Comparison of ENCODE assay signal across 13 cellular contexts in genomic region chr2:109497911-109498870, GRCh38.
DNase-seq lines count a peak whose midpoint lies in the region; ATAC-seq, FAIRE-seq and TF ChIP-seq lines count a peak whose summit lies in the region.
"Had no signal": no experiment of that assay in that cellular context is flagged by ENCODE, and none has a peak within 500 bp of the region (broad histone marks: within the 10 kb centered on the region; RNA-seq: fewer than 3 reads in every experiment).

No MANE protein-coding gene starts in this region.

- H3K27me3 ChIP-seq in PC-3 (ENCODE audit: low read length) (no peaks in the 10 kb centered on the region), HepG2 (ENCODE audit: control insufficient read depth in 1 of 2, insufficient read depth in 2 of 2, low read length in 2 of 2) (peaks cover 1 to 4% of the 10 kb centered on the region in 2 experiments; a peak in 2 of 5 replicates)

- intact Hi-C loops in left ventricle myocardium superior (cut with micrococcal nuclease), result no loop called here
- intact Hi-C loops in cardiac septum (cut with DNase I), result no loop called here
- intact Hi-C loops in PC-3 (cut with micrococcal nuclease), result loop anchor here (5.0 to 10.0 kb wide), 2 partner anchors 166 to 643 kb away; no protein-coding TSS in a partner anchor
- intact Hi-C loops in HepG2 (cut with micrococcal nuclease; ENCODE audit: unreplicated experiment), result no loop called here

- CTCF ChIA-PET in PC-3 (lab: Charles Lee), result no interaction called here
- CTCF ChIA-PET in HepG2 (lab: Yijun Ruan, JAX; ENCODE audit: low intra/inter-chr PET ratio, low total read pairs), result no interaction called here

- no peak for TF ChIP-seq RAD21 in HepG2 (CRISPR knock-in tag; IDR thresholded peaks at IDR 0.05)

- DNase-seq in left ventricle myocardium superior (peak; percentile 60), cardiac septum (ENCODE audit: low spot score) (no peak), PC-3 (no peak), HepG2 (ENCODE audit: low spot score) (no peak), GM13977 (ENCODE audit: low spot score) (no peak), foreskin melanocyte (no peak)
- DNase-seq: activated CD4-positive, alpha-beta T cell treated with anti-CD3 and anti-CD28 coated beads, Interleukin-2, amount 50 U/mL, for 1 hour; DND-41; endodermal cell; left cardiac atrium had no signal

- POLR2A ChIA-PET in PC-3 (lab: Charles Lee; ENCODE audit: unreplicated experiment) (no interaction called here), HepG2 (lab: Yijun Ruan, JAX) (no interaction called here)

- H3K36me3 ChIP-seq in PC-3 (ENCODE audit: low read depth, low read length) (no peaks in the 10 kb centered on the region), HepG2 (replicated peaks in 1 of 2; ENCODE audit: control insufficient read depth in 1 of 2, insufficient read depth in 2 of 2, low read length in 2 of 2) (no peaks in the 10 kb centered on the region)

- no peak for TF ChIP-seq EP300 in HepG2 (IDR thresholded peaks at IDR 0.05; ENCODE audit: low read depth in 2 of 2, low read length in 2 of 2)
- TF ChIP-seq EP300 in HepG2 (CRISPR knock-in tag; IDR thresholded peaks at IDR 0.05; ENCODE audit: borderline replicate concordance), result no peak

- ATAC-seq in left ventricle myocardium superior (peak; percentile 54), PC-3 (peak; percentile 3; the same call in 1 of the 2 replicates), HepG2 (no peak), GM21825 (IDR thresholded peaks at IDR 0.05; ENCODE audit: unreplicated experiment) (no peak), GM18519 (IDR thresholded peaks at IDR 0.05; ENCODE audit: low FRiP score, unreplicated experiment) (no peak)

- TF ChIP-seq CTCF in PC-3 (conservative IDR thresholded peaks at IDR 0.05; ENCODE audit: low read depth, low read length) (no peak), HepG2 (CRISPR knock-in tag; IDR thresholded peaks at IDR 0.05) (no peak), GM13977 (IDR thresholded peaks at IDR 0.05; ENCODE audit: extremely low read depth, insufficient read depth, missing control alignments) (no peak)

- no peaks in the 10 kb centered on the region for H3K9me3 ChIP-seq in PC-3 (ENCODE audit: low read length)
- no peaks in the 10 kb centered on the region for H3K9me3 ChIP-seq in HepG2 (ENCODE audit: low read length)

- no peaks in the 10 kb centered on the region for H4K20me1 ChIP-seq in PC-3 (ENCODE audit: low read length)
- H4K20me1 ChIP-seq in HepG2 (ENCODE audit: insufficient read depth, low read length), result no peaks in the 10 kb centered on the region

- H3K4me3 ChIP-seq in PC-3 (ENCODE audit: low read length) (no peak overlapping the region), HepG2 (replicated peaks in 1 of 3; ENCODE audit: insufficient read depth in 1 of 3, low read depth in 2 of 3, low read length in 3 of 3) (no peak overlapping the region)

- WGBS in HepG2 (ENCODE audit: low lambda C conversion rate), result 64% methylated on average over 15 of the region's 19 CpGs

- no TSS peak for BruUV-seq in PC-3 (replicated peaks; lab: Mats Ljungman, UMichigan)
- no TSS peak for BruUV-seq in HepG2 (replicated peaks; lab: Mats Ljungman, UMichigan)

- in situ Hi-C loops in HepG2 (cut with HindIII; ENCODE audit: extremely low pct_ligation_motif_present, low pct_unique_long_range_greater_than_20kb), result no loop called here
- in situ Hi-C loops in GM13977 (cut with MboI; ENCODE audit: low pct_unique_long_range_greater_than_20kb, low sequenced_read_pairs, unreplicated experiment), result no loop called here

- H3K79me2 ChIP-seq in PC-3 (ENCODE audit: low read length), result no peaks in the 10 kb centered on the region
- no peaks in the 10 kb centered on the region for H3K79me2 ChIP-seq in HepG2 (ENCODE audit: insufficient read depth, low read length)

- H3F3A ChIP-seq in PC-3 (ENCODE audit: low read length, unreplicated experiment), result no peaks in the 10 kb centered on the region

- peak overlapping the region; percentile 61 for H3K27ac ChIP-seq in PC-3 (ENCODE audit: low read length)
- H3K27ac ChIP-seq in HepG2 (ENCODE audit: extremely low read length, insufficient read depth, low read length), result no peak overlapping the region
- H3K27ac ChIP-seq: HL-60 had no signal

- H3K9ac ChIP-seq in PC-3 (ENCODE audit: low read length), result no peak overlapping the region; the same call in 1 of the 2 replicates
- no peak overlapping the region for H3K9ac ChIP-seq in HepG2 (ENCODE audit: insufficient read depth, low read depth, low read length)

- no peak for TF ChIP-seq POLR2A in HepG2 (IDR thresholded peaks at IDR 0.05; ENCODE audit: insufficient read depth in 1 of 2, low read depth in 2 of 2, low read length in 2 of 2)

- H3K4me2 ChIP-seq in PC-3 (ENCODE audit: low read length) (peak overlapping the region; percentile 58), HepG2 (ENCODE audit: low read depth, low read length) (no peak overlapping the region)

- FAIRE-seq in HepG2 (lab: Jason Lieb, UNC), result no peak

- H3K9me2 ChIP-seq in PC-3 (replicated peaks; ENCODE audit: low read length), result no peaks in the 10 kb centered on the region

- H3K4me1 ChIP-seq in PC-3 (ENCODE audit: insufficient read depth, low read length) (peaks cover 34% of the 10 kb centered on the region), HepG2 (ENCODE audit: insufficient read depth, low read length) (no peaks in the 10 kb centered on the region)

- H2AFZ ChIP-seq in PC-3 (ENCODE audit: low read length) (no peak overlapping the region), HepG2 (ENCODE audit: low read length) (no peak overlapping the region)

TF ChIP-seq in HepG2, 621 proteins besides CTCF, POLR2A, EP300 and RAD21:
- TF ChIP-seq LCORL (IDR thresholded peaks at IDR 0.05) (peak; percentile 70; the same call in 1 of the 2 replicates), LCORL (CRISPR knock-in tag; IDR thresholded peaks at IDR 0.05) (no peak), TCF7 (IDR thresholded peaks at IDR 0.05; ENCODE audit: low read depth) (no peak), MATR3 (CRISPR knock-in tag; IDR thresholded peaks at IDR 0.05) (no peak), ZNF143 (CRISPR knock-in tag; IDR thresholded peaks at IDR 0.05) (no peak)

Comparison
In these comparisons a context has a peak if more than half of its experiments do, and no peak if none do; other contexts are left out.
1. ATAC-seq: peak in left ventricle myocardium superior (single experiment) and PC-3 (single experiment); none in HepG2 (single experiment), GM21825 (single experiment) and GM18519 (single experiment).